Comparison of ENCODE assay signal across 17 cellular contexts in genomic region chr17:33596904-33597303, GRCh38.
DNase-seq lines count a peak whose midpoint lies in the region; TF ChIP-seq lines count a peak whose summit lies in the region.
"Had no signal": no experiment of that assay in that cellular context is flagged by ENCODE, and none has a peak within 500 bp of the region (broad histone marks: within the 10 kb centered on the region; RNA-seq: fewer than 3 reads in every experiment).

No MANE protein-coding gene starts in this region.

- H3K4me1 Mint-ChIP-seq in CD8-positive, alpha-beta memory T cell: no peaks in the 10 kb centered on the region
- H3K4me1 Mint-ChIP-seq: CD4-positive, alpha-beta memory T cell had no signal

- H3K36me3 Mint-ChIP-seq in CD8-positive, alpha-beta memory T cell: no peaks in the 10 kb centered on the region
- H3K36me3 Mint-ChIP-seq: CD4-positive, alpha-beta memory T cell had no signal

- no peak overlapping the region for H3K4me3 ChIP-seq in HEK293 (ENCODE audit: low read depth, low read length)
- H3K4me3 ChIP-seq in WERI-Rb-1 (ENCODE audit: low read depth, low read length): no peak overlapping the region
- no peak overlapping the region for H3K4me3 ChIP-seq in CD8-positive, alpha-beta memory T cell (ENCODE audit: low read length)
- H3K4me3 ChIP-seq: HAP-1 had no signal

- DNase-seq in globus pallidus (ENCODE audit: low spot score) (peak; percentile 58), midbrain (lab: John Stamatoyannopoulos, UW) (peak; percentile 1), putamen (ENCODE audit: low spot score) (peak; percentile 14), WERI-Rb-1 (no peak), DMS53 treated with DMSO at 0.1 percent for 48 hours (lab: John Stamatoyannopoulos, UW; ENCODE audit: unreplicated experiment) (no peak), 8988T (no peak)
- no peak for DNase-seq in CD8-positive, alpha-beta memory T cell
- DNase-seq: BE2C; CD4-positive, alpha-beta memory T cell; COR-L47; DMS153; DND-41; GF-D8; HFFc6 had no signal

- no peaks in the 10 kb centered on the region for H3K36me3 ChIP-seq in HEK293 (ENCODE audit: control insufficient read depth in 2 of 2, insufficient read depth in 1 of 2, low read length in 2 of 2)
- H3K36me3 ChIP-seq in WERI-Rb-1: no peaks in the 10 kb centered on the region
- H3K36me3 ChIP-seq in CD8-positive, alpha-beta memory T cell (ENCODE audit: insufficient read depth, low read length): no peaks in the 10 kb centered on the region
- H3K36me3 ChIP-seq: BE2C, HAP-1 had no signal

- H3K27ac ChIP-seq in HEK293 (ENCODE audit: extremely low read depth, low read depth, low read length) (no peak overlapping the region), WERI-Rb-1 (no peak overlapping the region)
- H3K27ac ChIP-seq in CD8-positive, alpha-beta memory T cell (ENCODE audit: low read depth, low read length): no peak overlapping the region
- H3K27ac ChIP-seq: C4-2B had no signal

- POLR2A ChIA-PET in HEK293 (lab: Yijun Ruan, JAX): no interaction called here
- POLR2A ChIA-PET in CD8-positive, alpha-beta memory T cell (lab: Charles Lee): no interaction called here

- H3K4me1 ChIP-seq in HEK293 (ENCODE audit: control insufficient read depth, insufficient read depth, low read length): no peaks in the 10 kb centered on the region
- no peaks in the 10 kb centered on the region for H3K4me1 ChIP-seq in CD8-positive, alpha-beta memory T cell (ENCODE audit: insufficient read depth, low read length)
- H3K4me1 ChIP-seq: BE2C, HAP-1 had no signal

- CTCF ChIA-PET in HEK293 (lab: Yijun Ruan, JAX): no interaction called here
- CTCF ChIA-PET in CD8-positive, alpha-beta memory T cell (lab: Charles Lee): no interaction called here

- no peak overlapping the region for H3K27ac Mint-ChIP-seq in CD8-positive, alpha-beta memory T cell
- H3K27ac Mint-ChIP-seq: CD4-positive, alpha-beta memory T cell; HFFc6 had no signal

- TF ChIP-seq CTCF in HEK293 (tag by site-specific recombination; IDR thresholded peaks at IDR 0.05) (no peak), WERI-Rb-1 (IDR thresholded peaks at IDR 0.05; ENCODE audit: low read depth, low read length) (no peak)

- H3K9me3 ChIP-seq in HEK293 (ENCODE audit: control insufficient read depth, insufficient read depth, low read depth, low read length) (no peaks in the 10 kb centered on the region), WERI-Rb-1 (ENCODE audit: severe bottlenecking) (no peaks in the 10 kb centered on the region)
- no peaks in the 10 kb centered on the region for H3K9me3 ChIP-seq in CD8-positive, alpha-beta memory T cell (ENCODE audit: low read length)
- H3K9me3 ChIP-seq: BE2C, HAP-1 had no signal

- H3K27me3 Mint-ChIP-seq in CD8-positive, alpha-beta memory T cell: peaks cover 0 to 16% of the 10 kb centered on the region in 2 donors

- no peak overlapping the region for H3K4me3 Mint-ChIP-seq in CD8-positive, alpha-beta memory T cell
- H3K4me3 Mint-ChIP-seq: CD4-positive, alpha-beta memory T cell; HFFc6 had no signal

- no peaks in the 10 kb centered on the region for H3K9me3 Mint-ChIP-seq in CD8-positive, alpha-beta memory T cell
- H3K9me3 Mint-ChIP-seq: CD4-positive, alpha-beta memory T cell had no signal

- H3K27me3 ChIP-seq in WERI-Rb-1 (ENCODE audit: insufficient read depth, low read depth, severe bottlenecking): peaks cover 67% of the 10 kb centered on the region
- H3K27me3 ChIP-seq in CD8-positive, alpha-beta memory T cell (ENCODE audit: insufficient read depth, low read length, poor library complexity, severe bottlenecking): no peaks in the 10 kb centered on the region

TF ChIP-seq in HEK293, 187 proteins besides CTCF, POLR2A, EP300 and RAD21:
- TF ChIP-seq SCRT2 (tag by site-specific recombination; IDR thresholded peaks at IDR 0.05) (peak; percentile 71), ZNF664 (tag by site-specific recombination; IDR thresholded peaks at IDR 0.05) (no peak)

Comparison
In these comparisons a context has a peak if more than half of its experiments do, and no peak if none do; other contexts are left out.
1. DNase-seq: peak in globus pallidus (single experiment), midbrain (single experiment) and putamen (single experiment); none in WERI-Rb-1 (single experiment), DMS53 treated with DMSO at 0.1 percent for 48 hours (single experiment), CD8-positive, alpha-beta memory T cell (0 of 5) and 8988T (single experiment).